8 cellular contexts compared by ENCODE assay signal in genomic region chr3:189324538-189325138, GRCh38.
DNase-seq lines count a peak whose midpoint lies in the region; ATAC-seq lines count a peak whose summit lies in the region.

No MANE protein-coding gene starts in this region.

- H3K27me3 Mint-ChIP-seq in immature natural killer cell (ENCODE audit: low read depth in 3 of 3) = peaks cover 2 to 4% (median 3%) of the 10 kb centered on the region in 3 donors

- peak; percentile 67 for DNase-seq in CD1c-positive myeloid dendritic cell (ENCODE audit: extremely low spot score)
- DNase-seq in NOMO-1 (lab: John Stamatoyannopoulos, UW; ENCODE audit: unreplicated experiment in 2 of 2) = peak; percentile 99 to 100
- peak; percentile 76 for DNase-seq in activated T-cell treated with anti-CD3 and anti-CD28 coated beads for 24 hours (ENCODE audit: low read depth)
- peak; percentile 72 to 83 (median 79) for DNase-seq in immature natural killer cell
- DNase-seq in stimulated activated CD8-positive, alpha-beta memory T cell treated with anti-CD3 and anti-CD28 coated beads, Interleukin-15, amount 100 ng/mL, for 1 hour (ENCODE audit: low read depth) = peak; percentile 56
- no peak for DNase-seq in NCI-H1694 treated with DMSO at 0.1 percent for 48 hours (lab: John Stamatoyannopoulos, UW)

- peaks cover 29 to 33% of the 10 kb centered on the region in 2 donors for H3K4me1 Mint-ChIP-seq in immature natural killer cell

- H3K36me3 Mint-ChIP-seq in immature natural killer cell = peaks cover 0 to 3% (median 3%) of the 10 kb centered on the region in 3 donors

- no peaks in the 10 kb centered on the region for H3K9me3 Mint-ChIP-seq in immature natural killer cell

- peak overlapping the region; percentile 42 to 93 (median 84) for H3K27ac Mint-ChIP-seq in immature natural killer cell

- peak; percentile 100 for ATAC-seq in GM19455 (IDR thresholded peaks at IDR 0.05; ENCODE audit: unreplicated experiment)
- ATAC-seq in HG03558 (IDR thresholded peaks at IDR 0.05; ENCODE audit: extremely low read depth, unreplicated experiment) = peak; percentile 100

- peak overlapping the region; percentile 64 to 87 (median 75) for H3K4me3 Mint-ChIP-seq in immature natural killer cell
